1 cellular context compared by ENCODE assay signal in the genomic region with DNA sequence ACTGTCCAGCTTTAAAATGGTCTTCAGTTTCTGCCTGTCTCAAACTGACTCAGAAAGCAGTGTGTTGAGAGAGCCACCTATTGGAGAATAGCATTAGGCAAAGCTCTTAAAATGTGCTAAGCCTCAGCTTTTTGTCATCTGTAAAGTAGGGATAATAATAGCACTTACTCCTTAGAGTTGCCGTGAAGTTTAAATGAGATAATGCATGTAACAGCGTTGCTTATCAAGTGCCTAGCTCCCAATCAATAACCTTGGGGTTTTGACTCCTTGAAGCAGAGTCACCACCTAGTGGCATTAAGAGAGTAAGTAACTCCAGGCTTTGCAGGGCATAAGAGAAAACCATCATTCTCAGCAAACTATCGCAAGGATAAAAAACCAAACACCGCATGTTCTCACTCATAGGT.
TF ChIP-seq lines count a peak whose summit lies in the region.

No MANE protein-coding gene starts in this region.

TF ChIP-seq in GM12878, 131 proteins besides CTCF, POLR2A, EP300 and RAD21 (continued from another document):
- TF ChIP-seq ATF3 (IDR thresholded peaks at IDR 0.05; ENCODE audit: borderline replicate concordance, extremely low read depth, low read depth, low read length) (no peak), YBX1 (IDR thresholded peaks at IDR 0.05) (no peak), KDM1A (IDR thresholded peaks at IDR 0.05; ENCODE audit: borderline replicate concordance) (no peak), NFXL1 (IDR thresholded peaks at IDR 0.05; ENCODE audit: borderline replicate concordance) (no peak), SREBF1 (IDR thresholded peaks at IDR 0.05; ENCODE audit: low read length) (no peak), NRF1 (conservative IDR thresholded peaks at IDR 0.05; ENCODE audit: low read depth, low read length) (no peak), BACH1 (IDR thresholded peaks at IDR 0.05; ENCODE audit: borderline replicate concordance) (no peak), TAF1 (IDR thresholded peaks at IDR 0.05; ENCODE audit: borderline replicate concordance, low read depth, low read length) (no peak), MYC (IDR thresholded peaks at IDR 0.05; ENCODE audit: insufficient read depth, insufficient read length, insufficient replicate concordance, low read length, severe bottlenecking) (no peak)
TF ChIP-seq in GM12878: peak in this region for 0.
